In the genomic region with DNA sequence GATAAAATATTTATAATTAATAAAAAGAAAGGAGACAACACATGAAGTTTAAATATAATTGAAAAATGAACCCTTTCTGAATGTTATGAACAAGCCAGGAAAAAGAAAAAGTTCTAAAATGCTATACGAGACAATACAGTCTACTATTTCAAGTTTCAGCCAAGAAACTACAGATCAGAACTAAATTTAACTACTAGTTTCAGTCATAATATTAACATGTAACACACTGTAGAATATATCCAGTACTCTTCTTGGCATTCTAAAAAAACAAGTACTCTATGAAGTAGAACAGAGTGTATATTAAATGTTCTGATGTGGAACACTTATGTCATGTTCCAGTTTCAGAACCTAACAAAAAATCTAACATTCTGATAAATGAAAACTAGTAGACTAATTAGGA, we compare ENCODE assay signal across 29 cellular contexts.
"Had no signal": no experiment of that assay in that cellular context is flagged by ENCODE, and none has a peak within 500 bp of the region (broad histone marks: within the 10 kb centered on the region; RNA-seq: fewer than 3 reads in every experiment).

No MANE protein-coding gene starts in this region.

- ATAC-seq: activated CD8-positive, alpha-beta memory T cell treated with anti-CD3 and anti-CD28 coated beads, Interleukin-2, amount 10 ng/mL, durations not matched to agents 7 days and 5 days; activated naive CD4-positive, alpha-beta T cell treated with anti-CD3 and anti-CD28 coated beads, Interleukin-2, amount 50 U/mL, for 72 hours; activated naive CD8-positive, alpha-beta T cell treated with anti-CD3 and anti-CD28 coated beads, Interleukin-2, amount 50 U/mL, for 24 hours; activated T-cell treated with anti-CD3 and anti-CD28 coated beads, Interleukin-2, amount 50 U/mL, for 4 hours; body of pancreas; Panc1; WTC11 had no signal

- H3K9me3 ChIP-seq: ascending aorta, body of pancreas, MG63 had no signal

- H3K27me3 ChIP-seq: ascending aorta, body of pancreas, MG63 had no signal

- H3K4me3 ChIP-seq: body of pancreas, MG63 had no signal

- DNase-seq: activated CD4-positive, alpha-beta T cell treated with anti-CD3 and anti-CD28 coated beads for 1 hour; activated CD4-positive, alpha-beta T cell treated with anti-CD3 and anti-CD28 coated beads, Interleukin-2, amount 10 ng/mL, durations not matched to agents 24 days and 14 days; activated CD4-positive, alpha-beta T cell treated with anti-CD3 and anti-CD28 coated beads, Interleukin-2, amount 50 U/mL, for 48 hours; activated CD8-positive, alpha-beta memory T cell treated with anti-CD3 and anti-CD28 coated beads, Interleukin-2, amount 10 ng/mL, durations not matched to agents 7 days and 5 days; activated effector memory CD4-positive, alpha-beta T cell treated with anti-CD3 and anti-CD28 coated beads, Interleukin-2, amount 50 U/mL, for 16 hours; activated naive CD4-positive, alpha-beta T cell treated with Interleukin-2 at 50 U/mL for 16 hours; activated naive CD8-positive, alpha-beta T cell treated with anti-CD3 and anti-CD28 coated beads, Interleukin-2, amount 50 U/mL, for 24 hours; activated T-cell treated with anti-CD3 and anti-CD28 coated beads, Interleukin-2, amount 50 U/mL, for 4 hours; amniotic stem cell; body of pancreas; central memory CD4-positive, alpha-beta T cell; MG63; MV-4-11; NCI-H1092 treated with DMSO at 0.1 percent for 48 hours; NCI-H1417 treated with DMSO at 0.1 percent for 48 hours; NCI-H1694; NCI-H2029; NCI-H2107; NCI-H2171 treated with DMSO at 0.1 percent for 48 hours; NCI-H226; NCI-H526; NCI-H774; OCI-M1; Right ventricle myocardium superior had no signal

- H3K36me3 ChIP-seq: ascending aorta, MG63 had no signal

- H3K27ac ChIP-seq: ascending aorta, body of pancreas, RWPE1 had no signal

- H3K4me1 ChIP-seq: body of pancreas had no signal
